Comparison of ENCODE assay signal across 31 cellular contexts in the genomic region with DNA sequence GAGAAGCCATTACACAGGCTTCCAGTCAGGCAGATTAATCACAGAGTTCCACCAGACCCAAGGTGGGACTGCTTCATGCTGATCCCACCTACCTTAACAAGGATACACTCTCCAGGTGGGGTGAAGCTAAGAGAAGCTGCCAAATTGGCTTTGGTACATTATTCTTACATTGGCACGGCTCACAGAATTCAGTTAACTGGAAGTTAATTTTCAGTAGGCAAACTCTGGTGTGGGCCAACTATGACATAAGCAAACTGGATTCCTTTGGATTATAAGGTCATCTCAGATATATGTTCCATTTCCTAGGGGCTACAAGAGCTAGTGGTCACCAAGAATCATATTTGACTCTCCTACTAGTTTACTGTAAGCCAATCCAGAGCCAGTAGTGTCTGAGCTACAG.
"Had no signal": no experiment of that assay in that cellular context is flagged by ENCODE, and none has a peak within 500 bp of the region (broad histone marks: within the 10 kb centered on the region; RNA-seq: fewer than 3 reads in every experiment).

No MANE protein-coding gene starts in this region.

- FAIRE-seq: endometrium, endothelial cell of umbilical vein, frontal cortex had no signal

- H3K4me3 ChIP-seq: adrenal gland, breast epithelium, cardiac muscle cell, colonic mucosa had no signal

- ATAC-seq: activated CD4-positive, alpha-beta T cell treated with anti-CD3 and anti-CD28 coated beads for 36 hours; activated CD8-positive, alpha-beta memory T cell treated with anti-CD3 and anti-CD28 coated beads, Interleukin-2, amount 10 ng/mL, durations not matched to agents 7 days and 5 days; activated CD8-positive, alpha-beta T cell treated with anti-CD3 and anti-CD28 coated beads, Interleukin-2, amount 10 ng/mL, durations not matched to agents 7 days and 5 days; activated naive CD8-positive, alpha-beta T cell treated with anti-CD3 and anti-CD28 coated beads, Interleukin-2, amount 50 U/mL, for 24 hours; esophagus mucosa; T-helper 17 cell had no signal

- H3K36me3 ChIP-seq: adrenal gland, breast epithelium, cardiac muscle cell, colonic mucosa had no signal

- H3K27ac ChIP-seq: adrenal gland, breast epithelium, cardiac muscle cell, colonic mucosa, epithelial cell of prostate had no signal

- H3K9me3 ChIP-seq: adrenal gland, breast epithelium, colonic mucosa had no signal

- DNase-seq: activated CD4-positive, alpha-beta memory T cell treated with anti-CD3 and anti-CD28 coated beads for 36 hours; activated CD4-positive, alpha-beta T cell treated with anti-CD3 and anti-CD28 coated beads for 36 hours; activated CD4-positive, alpha-beta T cell treated with anti-CD3 and anti-CD28 coated beads, Interleukin-2, amount 10 ng/mL, durations not matched to agents 24 days and 14 days; activated CD4-positive, CD25-positive, alpha-beta regulatory T cell; activated CD4-positive, CD25-positive, alpha-beta regulatory T cell treated with anti-CD3 and anti-CD28 coated beads, Interleukin-2, amount 50 U/mL, for 72 hours; activated CD8-positive, alpha-beta memory T cell treated with anti-CD3 and anti-CD28 coated beads, Interleukin-2, amount 10 ng/mL, durations not matched to agents 7 days and 5 days; activated CD8-positive, alpha-beta memory T cell treated with anti-CD3 and anti-CD28 coated beads, Interleukin-2, amount 50 U/mL, for 4 hours; activated CD8-positive, alpha-beta T cell treated with anti-CD3 and anti-CD28 coated beads, Interleukin-2, amount 10 ng/mL, durations not matched to agents 7 days and 5 days; activated effector memory CD4-positive, alpha-beta T cell treated with anti-CD3 and anti-CD28 coated beads, Interleukin-2, amount 50 U/mL, for 16 hours; activated naive CD4-positive, alpha-beta T cell treated with anti-CD3 and anti-CD28 coated beads for 36 hours; activated naive CD8-positive, alpha-beta T cell treated with anti-CD3 and anti-CD28 coated beads for 36 hours; activated naive CD8-positive, alpha-beta T cell treated with anti-CD3 and anti-CD28 coated beads, Interleukin-2, amount 50 U/mL, for 24 hours; activated T-cell treated with anti-CD3 and anti-CD28 coated beads, Interleukin-2, amount 50 U/mL, for 1 hour; activated T-cell treated with anti-CD3 and anti-CD28 coated beads, Interleukin-2, amount 50 U/mL, for 48 hours; adrenal gland; amygdala; aorta; central memory CD4-positive, alpha-beta T cell; cerebellar nuclear complex; colonic mucosa; effector CD8-positive, alpha-beta T cell; foreskin fibroblast; T-helper 1 cell; T-helper 17 cell had no signal

- H3K4me1 ChIP-seq: adrenal gland, breast epithelium, colonic mucosa had no signal
